ENCODE assay signal across 11 cellular contexts in the genomic region with DNA sequence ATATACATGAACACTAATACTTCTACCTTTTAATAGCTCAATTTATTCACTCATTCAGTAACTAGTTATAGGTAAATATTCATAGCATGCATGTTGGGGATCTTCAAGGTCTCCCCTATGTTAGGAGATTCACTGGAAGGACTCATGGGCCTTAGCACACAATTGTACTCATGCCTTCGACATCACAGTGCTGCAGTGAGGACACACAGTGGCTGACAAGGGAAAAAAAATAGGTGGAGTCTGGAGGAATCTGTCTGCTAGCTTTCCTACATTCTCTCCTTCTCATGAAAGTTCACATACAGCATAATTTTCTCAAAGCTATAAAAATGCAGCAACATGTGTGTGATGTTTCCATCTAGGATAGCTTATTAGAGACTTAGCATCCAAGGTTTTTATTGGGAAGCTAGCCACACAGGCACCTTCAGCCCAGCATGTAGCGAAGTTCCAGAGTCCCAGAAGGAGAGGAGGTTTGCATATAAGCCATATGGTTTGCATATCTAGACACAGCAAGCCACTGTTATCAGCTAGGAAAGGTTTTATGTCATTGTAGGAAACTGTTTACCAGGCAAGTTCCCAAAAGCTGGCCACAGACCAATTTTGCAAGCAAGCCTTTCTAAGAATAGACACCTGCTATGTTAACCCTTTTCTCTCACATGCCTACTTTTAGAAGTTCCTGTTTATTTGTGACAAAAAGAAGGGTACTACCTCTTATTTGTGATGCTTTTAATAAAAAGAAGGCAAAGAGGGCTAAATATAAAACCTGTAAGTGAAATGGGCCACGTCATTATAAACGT. TPM values are rescaled to one million over a fixed set of nuclear protein-coding genes. Genes with fewer than 3 reads are reported as not detected.
DNase-seq lines count a peak whose midpoint lies in the region; ATAC-seq and TF ChIP-seq lines count a peak whose summit lies in the region.
"Had no signal": no experiment of that assay in that cellular context is flagged by ENCODE, and none has a peak within 500 bp of the region (broad histone marks: within the 10 kb centered on the region; RNA-seq: fewer than 3 reads in every experiment).

No MANE protein-coding gene starts in this region.

- ATAC-seq in GM19463 (IDR thresholded peaks at IDR 0.05; ENCODE audit: unreplicated experiment) (peak; percentile 35), HG03442 (IDR thresholded peaks at IDR 0.05; ENCODE audit: unreplicated experiment) (peak; percentile 54), upper lobe of right lung (no peak)
- ATAC-seq in activated T-cell treated with anti-CD3 and anti-CD28 coated beads, Interleukin-2, amount 50 U/mL, for 72 hours (replicated peaks in 1 of 2), result no peak

- TF ChIP-seq CTCF in GM06990 (IDR thresholded peaks at IDR 0.05; ENCODE audit: insufficient read depth, low read length, poor library complexity, severe bottlenecking) (peak; percentile 20), upper lobe of right lung (IDR thresholded peaks at IDR 0.05) (no peak)

- intact Hi-C loops in upper lobe of right lung (cut with DNase I), result no loop called here

- H3K27ac ChIP-seq in upper lobe of right lung, result no peak overlapping the region

- H3K9me3 ChIP-seq in upper lobe of right lung, result no peaks in the 10 kb centered on the region

- H3K27ac Mint-ChIP-seq in activated T-cell treated with anti-CD3 and anti-CD28 coated beads, Interleukin-2, amount 50 U/mL, for 72 hours, result no peak overlapping the region

- peaks cover 25% of the 10 kb centered on the region for H3K27me3 Mint-ChIP-seq in activated T-cell treated with anti-CD3 and anti-CD28 coated beads, Interleukin-2, amount 50 U/mL, for 72 hours (ENCODE audit: low read depth)

- H3K4me3 ChIP-seq in GM06990 (replicated peaks; ENCODE audit: low read depth, low read length) (no peak overlapping the region), upper lobe of right lung (no peak overlapping the region)

- H3K27me3 ChIP-seq in GM06990 (replicated peaks; ENCODE audit: control insufficient read depth, insufficient read depth, low read length) (no peaks in the 10 kb centered on the region), upper lobe of right lung (no peaks in the 10 kb centered on the region)

- H3K4me1 Mint-ChIP-seq in activated T-cell treated with anti-CD3 and anti-CD28 coated beads, Interleukin-2, amount 50 U/mL, for 72 hours (ENCODE audit: low read depth), result peaks cover 7% of the 10 kb centered on the region

- no peaks in the 10 kb centered on the region for H3K36me3 ChIP-seq in GM06990 (ENCODE audit: control insufficient read depth, insufficient read depth, low read length)
- H3K36me3 ChIP-seq in upper lobe of right lung, result no peaks in the 10 kb centered on the region

- H3K4me1 ChIP-seq in upper lobe of right lung, result no peaks in the 10 kb centered on the region

- H3K4me3 Mint-ChIP-seq in activated T-cell treated with anti-CD3 and anti-CD28 coated beads, Interleukin-2, amount 50 U/mL, for 72 hours, result no peak overlapping the region
- H3K4me3 Mint-ChIP-seq: dendritic cell treated with granulocyte-macrophage colony-stimulating factor and Interleukin-4, amounts not matched to agents 40 ng/mL and 50 ng/mL, for 4 days had no signal

- H3K9me3 Mint-ChIP-seq in activated T-cell treated with anti-CD3 and anti-CD28 coated beads, Interleukin-2, amount 50 U/mL, for 72 hours, result peaks cover 0 to 2% of the 10 kb centered on the region in 2 donors

- no peaks in the 10 kb centered on the region for H3K36me3 Mint-ChIP-seq in activated T-cell treated with anti-CD3 and anti-CD28 coated beads, Interleukin-2, amount 50 U/mL, for 72 hours (ENCODE audit: insufficient read depth in 2 of 2)

- DNase-seq in GM06990 (ENCODE audit: extremely low read depth, insufficient read length) (peak; percentile 24), SKM-1 (lab: John Stamatoyannopoulos, UW; ENCODE audit: unreplicated experiment) (peak; percentile 20), cerebellar cortex (ENCODE audit: low spot score) (no peak), T-helper 9 cell (no peak), upper lobe of right lung (no peak)
- no peak for DNase-seq in activated T-cell treated with anti-CD3 and anti-CD28 coated beads, Interleukin-2, amount 50 U/mL, for 72 hours
- DNase-seq: islet precursor cell had no signal

RNA-seq across cellular contexts. Expression of gene MORC1, which starts 46.4 kb away (rescaled TPM):
- not detected for total RNA-seq in activated T-cell treated with anti-CD3 and anti-CD28 coated beads, Interleukin-2, amount 50 U/mL, for 72 hours
- not detected for total RNA-seq in upper lobe of right lung
- total RNA-seq: activated CD8-positive, alpha-beta memory T cell treated with anti-CD3 and anti-CD28 coated beads for 36 hours had no signal

Comparison
In these comparisons a context has a peak if more than half of its experiments do, and no peak if none do; other contexts are left out.
1. DNase-seq: peak in GM06990 (single experiment) and SKM-1 (single experiment); none in cerebellar cortex (single experiment), T-helper 9 cell (single experiment), activated T-cell treated with anti-CD3 and anti-CD28 coated beads, Interleukin-2, amount 50 U/mL, for 72 hours (0 of 2) and upper lobe of right lung (single experiment).
2. ATAC-seq: peak in GM19463 (single experiment) and HG03442 (single experiment); none in activated T-cell treated with anti-CD3 and anti-CD28 coated beads, Interleukin-2, amount 50 U/mL, for 72 hours (0 of 2) and upper lobe of right lung (single experiment).